11 cellular contexts compared by ENCODE assay signal in genomic region chr4:16914208-16914607, GRCh38. TPM values are rescaled to one million over a fixed set of nuclear protein-coding genes. Genes with fewer than 3 reads are reported as not detected.
A peak's percentile ranks its signal among the peaks of the same experiment; 100 is the strongest.
DNase-seq lines count a peak whose midpoint lies in the region; ATAC-seq lines count a peak whose summit lies in the region.
"Had no signal": no experiment of that assay in that cellular context is flagged by ENCODE, and none has a peak within 500 bp of the region (broad histone marks: within the 10 kb centered on the region; RNA-seq: fewer than 3 reads in every experiment).

No MANE protein-coding gene starts in this region.

- no peaks in the 10 kb centered on the region for H3K27me3 ChIP-seq in right cardiac atrium (ENCODE audit: control insufficient read depth, insufficient read depth)
- H3K27me3 ChIP-seq: BLaER1, vagina had no signal

- no peak overlapping the region for H3K27ac ChIP-seq in right cardiac atrium (ENCODE audit: low read length)
- H3K27ac ChIP-seq: BLaER1, vagina had no signal

- H3K27ac Mint-ChIP-seq in stimulated activated naive CD8-positive, alpha-beta T cell treated with anti-CD3 and anti-CD28 coated beads, Interleukin-15, amount 100 ng/mL, for 72 hours = no peak overlapping the region

- H3K9me3 ChIP-seq in right cardiac atrium (ENCODE audit: control insufficient read depth, low read length) = no peaks in the 10 kb centered on the region
- H3K9me3 ChIP-seq: BLaER1, vagina had no signal

- H3K4me1 Mint-ChIP-seq in stimulated activated naive CD8-positive, alpha-beta T cell treated with anti-CD3 and anti-CD28 coated beads, Interleukin-15, amount 100 ng/mL, for 72 hours = peaks cover 12% of the 10 kb centered on the region

- H3K4me1 ChIP-seq in right cardiac atrium (ENCODE audit: control insufficient read depth, insufficient read depth, low read length) = no peaks in the 10 kb centered on the region
- H3K4me1 ChIP-seq: BLaER1, vagina had no signal

- no peak overlapping the region for H3K4me3 ChIP-seq in right cardiac atrium (ENCODE audit: low read length)
- H3K4me3 ChIP-seq: BLaER1, vagina had no signal

- 89% methylated on average over 1 of the region's 1 CpG for WGBS in right cardiac atrium

- H3K4me3 Mint-ChIP-seq in stimulated activated naive CD8-positive, alpha-beta T cell treated with anti-CD3 and anti-CD28 coated beads, Interleukin-15, amount 100 ng/mL, for 72 hours = no peak overlapping the region

- no peaks in the 10 kb centered on the region for H3K9me3 Mint-ChIP-seq in stimulated activated naive CD8-positive, alpha-beta T cell treated with anti-CD3 and anti-CD28 coated beads, Interleukin-15, amount 100 ng/mL, for 72 hours

- DNase-seq in Right ventricle myocardium superior (no peak), Right ventricle myocardium inferior (ENCODE audit: missing footprints) (no peak), amniotic stem cell (lab: John Stamatoyannopoulos, UW) (peak; percentile 5), right cardiac atrium (peak in 1 of 3 donors; percentile 56), NCI-H2107 (lab: John Stamatoyannopoulos, UW) (no peak), NCI-H510A treated with DMSO at 0.1 percent for 48 hours (lab: John Stamatoyannopoulos, UW) (no peak)
- no peak for DNase-seq in activated CD8-positive, alpha-beta memory T cell treated with anti-CD3 and anti-CD28 coated beads for 24 hours
- DNase-seq in stimulated activated naive CD8-positive, alpha-beta T cell treated with anti-CD3 and anti-CD28 coated beads, Interleukin-15, amount 100 ng/mL, for 72 hours = no peak
- DNase-seq: activated CD4-positive, CD25-positive, alpha-beta regulatory T cell treated with anti-CD3 and anti-CD28 coated beads, Interleukin-2, amount 50 U/mL, for 72 hours had no signal

- intact Hi-C loops in Right ventricle myocardium superior (cut with DNase I) (loop anchor here (5.0 to 10.0 kb wide), 2 partner anchors 408 to 531 kb away; no protein-coding TSS in a partner anchor), Right ventricle myocardium inferior (cut with DNase I) (loop anchor here (2.0 kb wide), 1 partner anchor 409 kb away; no protein-coding TSS in a partner anchor), right cardiac atrium (cut with DNase I) (loop anchor here in 2 of 4 donors (10.0 kb wide), 1 partner anchor 411 kb away; no protein-coding TSS in a partner anchor)

- no peaks in the 10 kb centered on the region for H3K27me3 Mint-ChIP-seq in stimulated activated naive CD8-positive, alpha-beta T cell treated with anti-CD3 and anti-CD28 coated beads, Interleukin-15, amount 100 ng/mL, for 72 hours

- ATAC-seq in Right ventricle myocardium superior (ENCODE audit: poor library complexity) (peak; percentile 57), Right ventricle myocardium inferior (no peak), right cardiac atrium (peak; percentile 67 to 69)
- ATAC-seq in stimulated activated naive CD8-positive, alpha-beta T cell treated with anti-CD3 and anti-CD28 coated beads, Interleukin-15, amount 100 ng/mL, for 72 hours = no peak

RNA-seq across cellular contexts. Expression of gene LDB2, which starts 15.8 kb away (rescaled TPM):
- 18.5 TPM for total RNA-seq in Right ventricle myocardium superior
- total RNA-seq in Right ventricle myocardium inferior = 34.3 TPM
- 10 to 100 TPM; 45.4 to 70.6 (median 56.8) TPM for total RNA-seq in right cardiac atrium
- polyA plus RNA-seq in right cardiac atrium = 41.0 TPM

Comparison
In these comparisons a context has a peak if more than half of its experiments do, and no peak if none do; other contexts are left out.
1. ATAC-seq: peak in Right ventricle myocardium superior (single experiment) and right cardiac atrium (2 of 2); none in Right ventricle myocardium inferior (single experiment) and stimulated activated naive CD8-positive, alpha-beta T cell treated with anti-CD3 and anti-CD28 coated beads, Interleukin-15, amount 100 ng/mL, for 72 hours (single experiment).